9 cellular contexts compared by ENCODE assay signal in the genomic region with DNA sequence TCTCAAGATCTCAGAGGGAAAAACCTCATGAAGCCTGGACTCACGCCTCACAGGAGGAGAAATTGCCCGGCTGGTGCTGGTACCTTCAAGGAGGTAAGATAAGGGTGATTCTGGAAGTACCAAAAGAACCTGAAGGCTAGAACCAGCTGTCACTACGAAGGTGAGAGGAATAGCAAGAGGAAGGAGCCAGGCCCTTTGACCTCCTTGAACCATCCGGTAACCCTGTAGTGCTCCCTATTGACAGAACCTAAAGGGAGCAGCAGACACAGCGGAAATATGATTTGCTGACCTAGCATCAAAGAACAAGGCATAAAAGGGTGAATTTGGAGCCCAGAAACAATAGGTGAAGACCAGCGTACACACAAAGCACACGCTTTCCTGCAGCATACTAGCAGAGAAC.
DNase-seq lines count a peak whose midpoint lies in the region; ATAC-seq and TF ChIP-seq lines count a peak whose summit lies in the region.
"Had no signal": no experiment of that assay in that cellular context is flagged by ENCODE, and none has a peak within 500 bp of the region (broad histone marks: within the 10 kb centered on the region; RNA-seq: fewer than 3 reads in every experiment).

No MANE protein-coding gene starts in this region.

- no peaks in the 10 kb centered on the region for H3K27me3 Mint-ChIP-seq in activated CD8-positive, alpha-beta memory T cell treated with anti-CD3 and anti-CD28 coated beads, Interleukin-2, amount 10 ng/mL, durations not matched to agents 7 days and 5 days

- H3K4me1 ChIP-seq in aorta (ENCODE audit: control insufficient read depth in 1 of 2, insufficient read depth in 2 of 2, low read length in 2 of 2): no peaks in the 10 kb centered on the region
- H3K4me1 ChIP-seq: parathyroid adenoma had no signal

- H3K9me3 ChIP-seq in aorta (ENCODE audit: control insufficient read depth, low read length): no peaks in the 10 kb centered on the region

- 76 to 87% methylated on average over 7 of the region's 7 CpGs for WGBS in aorta, 2 donors

- TF ChIP-seq EP300 in Ishikawa (IDR thresholded peaks at IDR 0.05; ENCODE audit: borderline replicate concordance): no peak

- no peak overlapping the region for H3K4me3 ChIP-seq in aorta (ENCODE audit: low read length in 2 of 2)

- intact Hi-C loops in aorta (cut with DNase I): no loop called here

- H3K27ac ChIP-seq in aorta (ENCODE audit: low read depth in 1 of 2, low read length in 2 of 2): no peak overlapping the region
- H3K27ac ChIP-seq: parathyroid adenoma had no signal

- H3K27me3 ChIP-seq in aorta (ENCODE audit: control insufficient read depth in 1 of 2, insufficient read depth in 2 of 2, low read length in 1 of 2): no peaks in the 10 kb centered on the region

- H3K27ac Mint-ChIP-seq in activated CD8-positive, alpha-beta memory T cell treated with anti-CD3 and anti-CD28 coated beads, Interleukin-2, amount 10 ng/mL, durations not matched to agents 7 days and 5 days: no peak overlapping the region

- no peaks in the 10 kb centered on the region for H3K9me3 Mint-ChIP-seq in activated CD8-positive, alpha-beta memory T cell treated with anti-CD3 and anti-CD28 coated beads, Interleukin-2, amount 10 ng/mL, durations not matched to agents 7 days and 5 days (ENCODE audit: low read depth)

- in situ Hi-C loops in ACHN (cut with HindIII; ENCODE audit: low pct_ligation_motif_present, low pct_unique_long_range_greater_than_20kb, low sequenced_read_pairs): no loop called here

- CTCF ChIA-PET in activated CD8-positive, alpha-beta memory T cell treated with anti-CD3 and anti-CD28 coated beads, Interleukin-2, amount 10 ng/mL, durations not matched to agents 7 days and 5 days (lab: Charles Lee): interaction anchor here (0.8 kb wide), 2 partner anchors 19 to 90 kb away, joined by 3 read pairs; no protein-coding TSS in a partner anchor

- peaks cover 63% of the 10 kb centered on the region for H3K36me3 Mint-ChIP-seq in activated CD8-positive, alpha-beta memory T cell treated with anti-CD3 and anti-CD28 coated beads, Interleukin-2, amount 10 ng/mL, durations not matched to agents 7 days and 5 days

- DNase-seq in ACHN (peak; percentile 4), left lobe of liver (ENCODE audit: low spot score) (no peak), NCI-H1105 (lab: John Stamatoyannopoulos, UW) (no peak), aorta (no peak)
- peak; percentile 51 for DNase-seq in activated CD8-positive, alpha-beta memory T cell treated with anti-CD3 and anti-CD28 coated beads, Interleukin-2, amount 10 ng/mL, durations not matched to agents 7 days and 5 days

- ATAC-seq in activated CD8-positive, alpha-beta memory T cell treated with anti-CD3 and anti-CD28 coated beads, Interleukin-2, amount 10 ng/mL, durations not matched to agents 7 days and 5 days: peak; percentile 61
- ATAC-seq in left lobe of liver: peak; percentile 56
- no peak for ATAC-seq in HG03135 (IDR thresholded peaks at IDR 0.05; ENCODE audit: unreplicated experiment)
- ATAC-seq in aorta (ENCODE audit: low FRiP score): no peak
- no peak for ATAC-seq in HG03565 (IDR thresholded peaks at IDR 0.05; ENCODE audit: unreplicated experiment)

- H3K4me3 Mint-ChIP-seq in activated CD8-positive, alpha-beta memory T cell treated with anti-CD3 and anti-CD28 coated beads, Interleukin-2, amount 10 ng/mL, durations not matched to agents 7 days and 5 days: no peak overlapping the region

- H3K36me3 ChIP-seq in aorta (ENCODE audit: control insufficient read depth in 1 of 2, insufficient read depth in 2 of 2, low read length in 1 of 2): no peaks in the 10 kb centered on the region

- TF ChIP-seq RAD21 in Ishikawa (IDR thresholded peaks at IDR 0.05; ENCODE audit: low read depth): peak; percentile 71

- H3K4me1 Mint-ChIP-seq in activated CD8-positive, alpha-beta memory T cell treated with anti-CD3 and anti-CD28 coated beads, Interleukin-2, amount 10 ng/mL, durations not matched to agents 7 days and 5 days: no peaks in the 10 kb centered on the region

TF ChIP-seq in Ishikawa, 13 proteins besides CTCF, POLR2A, EP300 and RAD21:
- TF ChIP-seq TAF1 (IDR thresholded peaks at IDR 0.05; ENCODE audit: low read depth) (no peak), YY1 (IDR thresholded peaks at IDR 0.05; ENCODE audit: low read depth) (no peak), EGR1 (IDR thresholded peaks at IDR 0.05) (no peak), CEBPB (IDR thresholded peaks at IDR 0.05) (no peak), TCF12 (IDR thresholded peaks at IDR 0.05; ENCODE audit: low read depth) (no peak), FOXM1 (IDR thresholded peaks at IDR 0.05; ENCODE audit: borderline replicate concordance, low read depth) (no peak)
- TF ChIP-seq, protein P1, sequence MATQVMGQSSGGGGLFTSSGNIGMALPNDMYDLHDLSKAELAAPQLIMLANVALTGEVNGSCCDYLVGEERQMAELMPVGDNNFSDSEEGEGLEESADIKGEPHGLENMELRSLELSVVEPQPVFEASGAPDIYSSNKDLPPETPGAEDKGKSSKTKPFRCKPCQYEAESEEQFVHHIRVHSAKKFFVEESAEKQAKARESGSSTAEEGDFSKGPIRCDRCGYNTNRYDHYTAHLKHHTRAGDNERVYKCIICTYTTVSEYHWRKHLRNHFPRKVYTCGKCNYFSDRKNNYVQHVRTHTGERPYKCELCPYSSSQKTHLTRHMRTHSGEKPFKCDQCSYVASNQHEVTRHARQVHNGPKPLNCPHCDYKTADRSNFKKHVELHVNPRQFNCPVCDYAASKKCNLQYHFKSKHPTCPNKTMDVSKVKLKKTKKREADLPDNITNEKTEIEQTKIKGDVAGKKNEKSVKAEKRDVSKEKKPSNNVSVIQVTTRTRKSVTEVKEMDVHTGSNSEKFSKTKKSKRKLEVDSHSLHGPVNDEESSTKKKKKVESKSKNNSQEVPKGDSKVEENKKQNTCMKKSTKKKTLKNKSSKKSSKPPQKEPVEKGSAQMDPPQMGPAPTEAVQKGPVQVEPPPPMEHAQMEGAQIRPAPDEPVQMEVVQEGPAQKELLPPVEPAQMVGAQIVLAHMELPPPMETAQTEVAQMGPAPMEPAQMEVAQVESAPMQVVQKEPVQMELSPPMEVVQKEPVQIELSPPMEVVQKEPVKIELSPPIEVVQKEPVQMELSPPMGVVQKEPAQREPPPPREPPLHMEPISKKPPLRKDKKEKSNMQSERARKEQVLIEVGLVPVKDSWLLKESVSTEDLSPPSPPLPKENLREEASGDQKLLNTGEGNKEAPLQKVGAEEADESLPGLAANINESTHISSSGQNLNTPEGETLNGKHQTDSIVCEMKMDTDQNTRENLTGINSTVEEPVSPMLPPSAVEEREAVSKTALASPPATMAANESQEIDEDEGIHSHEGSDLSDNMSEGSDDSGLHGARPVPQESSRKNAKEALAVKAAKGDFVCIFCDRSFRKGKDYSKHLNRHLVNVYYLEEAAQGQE (IDR thresholded peaks at IDR 0.05; ENCODE audit: low read depth): no peak

Comparison
In these comparisons a context has a peak if more than half of its experiments do, and no peak if none do; other contexts are left out.
1. DNase-seq: peak in ACHN (single experiment) and activated CD8-positive, alpha-beta memory T cell treated with anti-CD3 and anti-CD28 coated beads, Interleukin-2, amount 10 ng/mL, durations not matched to agents 7 days and 5 days (single experiment); none in left lobe of liver (single experiment), NCI-H1105 (single experiment) and aorta (0 of 2).
2. ATAC-seq: peak in activated CD8-positive, alpha-beta memory T cell treated with anti-CD3 and anti-CD28 coated beads, Interleukin-2, amount 10 ng/mL, durations not matched to agents 7 days and 5 days (single experiment) and left lobe of liver (single experiment); none in HG03135 (single experiment), aorta (single experiment) and HG03565 (single experiment).